1 cellular context compared by ENCODE assay signal in the genomic region with DNA sequence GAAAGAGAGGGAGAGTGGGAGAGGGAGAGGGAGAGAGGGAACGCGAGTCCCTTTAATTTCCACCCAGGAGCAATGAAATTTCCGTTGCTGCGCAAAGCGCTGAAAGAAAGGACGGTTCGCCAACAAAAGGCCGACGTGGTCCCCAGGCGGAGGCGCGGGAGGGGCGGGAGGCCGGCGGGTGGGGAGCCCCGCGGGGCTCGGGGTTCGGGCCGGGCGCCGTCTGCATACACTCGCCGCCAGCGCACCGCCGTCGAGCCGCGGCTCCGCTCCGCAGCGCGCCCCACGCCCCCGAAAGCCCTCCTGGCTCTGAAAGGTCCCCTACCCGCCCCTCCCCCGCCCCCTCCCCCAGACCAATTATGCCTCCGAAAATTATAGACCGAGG.
TF ChIP-seq lines count a peak whose summit lies in the region.

Gene FGF3 (minus strand): TSS at position 308 of the 382 bp plus-strand sequence. CDS start 483 bp downstream, outside the sequence.

TF ChIP-seq in WTC11, 78 proteins besides CTCF, POLR2A, EP300 and RAD21 (continued from another document):
- TF ChIP-seq MLX (CRISPR knock-in tag; IDR thresholded peaks at IDR 0.05), result no peak
- no peak for TF ChIP-seq ZNF232 (CRISPR knock-in tag; IDR thresholded peaks at IDR 0.05)
- no peak for TF ChIP-seq GABPB1 (CRISPR knock-in tag; IDR thresholded peaks at IDR 0.05)
- TF ChIP-seq GRHL2 (CRISPR knock-in tag; IDR thresholded peaks at IDR 0.05; ENCODE audit: insufficient replicate concordance, severe bottlenecking), result no peak
- TF ChIP-seq ZNF138 (CRISPR knock-in tag; conservative IDR thresholded peaks at IDR 0.05), result no peak
- TF ChIP-seq ZNF263 (CRISPR knock-in tag; IDR thresholded peaks at IDR 0.05; ENCODE audit: low read depth), result no peak
- no peak for TF ChIP-seq USF2 (CRISPR knock-in tag; IDR thresholded peaks at IDR 0.05)
- TF ChIP-seq NFATC4 (CRISPR knock-in tag; IDR thresholded peaks at IDR 0.05), result no peak
- TF ChIP-seq ZNF425 (CRISPR knock-in tag; conservative IDR thresholded peaks at IDR 0.05), result no peak
- no peak for TF ChIP-seq ELF4 (CRISPR knock-in tag; IDR thresholded peaks at IDR 0.05; ENCODE audit: low read depth)
- TF ChIP-seq, protein P1, sequence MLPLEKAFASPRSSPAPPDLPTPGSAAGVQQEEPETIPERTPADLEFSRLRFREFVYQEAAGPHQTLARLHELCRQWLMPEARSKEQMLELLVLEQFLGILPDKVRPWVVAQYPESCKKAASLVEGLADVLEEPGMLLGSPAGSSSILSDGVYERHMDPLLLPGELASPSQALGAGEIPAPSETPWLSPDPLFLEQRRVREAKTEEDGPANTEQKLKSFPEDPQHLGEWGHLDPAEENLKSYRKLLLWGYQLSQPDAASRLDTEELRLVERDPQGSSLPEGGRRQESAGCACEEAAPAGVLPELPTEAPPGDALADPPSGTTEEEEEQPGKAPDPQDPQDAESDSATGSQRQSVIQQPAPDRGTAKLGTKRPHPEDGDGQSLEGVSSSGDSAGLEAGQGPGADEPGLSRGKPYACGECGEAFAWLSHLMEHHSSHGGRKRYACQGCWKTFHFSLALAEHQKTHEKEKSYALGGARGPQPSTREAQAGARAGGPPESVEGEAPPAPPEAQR (CRISPR knock-in tag; IDR thresholded peaks at IDR 0.05), result no peak
- TF ChIP-seq ATF2 (CRISPR knock-in tag; IDR thresholded peaks at IDR 0.05; ENCODE audit: borderline replicate concordance, low read depth), result no peak
- no peak for TF ChIP-seq ZMAT4 (CRISPR knock-in tag; IDR thresholded peaks at IDR 0.05)
- TF ChIP-seq ATF1 (CRISPR knock-in tag; IDR thresholded peaks at IDR 0.05), result no peak
